Comparison of ENCODE assay signal across 11 cellular contexts in the genomic region with DNA sequence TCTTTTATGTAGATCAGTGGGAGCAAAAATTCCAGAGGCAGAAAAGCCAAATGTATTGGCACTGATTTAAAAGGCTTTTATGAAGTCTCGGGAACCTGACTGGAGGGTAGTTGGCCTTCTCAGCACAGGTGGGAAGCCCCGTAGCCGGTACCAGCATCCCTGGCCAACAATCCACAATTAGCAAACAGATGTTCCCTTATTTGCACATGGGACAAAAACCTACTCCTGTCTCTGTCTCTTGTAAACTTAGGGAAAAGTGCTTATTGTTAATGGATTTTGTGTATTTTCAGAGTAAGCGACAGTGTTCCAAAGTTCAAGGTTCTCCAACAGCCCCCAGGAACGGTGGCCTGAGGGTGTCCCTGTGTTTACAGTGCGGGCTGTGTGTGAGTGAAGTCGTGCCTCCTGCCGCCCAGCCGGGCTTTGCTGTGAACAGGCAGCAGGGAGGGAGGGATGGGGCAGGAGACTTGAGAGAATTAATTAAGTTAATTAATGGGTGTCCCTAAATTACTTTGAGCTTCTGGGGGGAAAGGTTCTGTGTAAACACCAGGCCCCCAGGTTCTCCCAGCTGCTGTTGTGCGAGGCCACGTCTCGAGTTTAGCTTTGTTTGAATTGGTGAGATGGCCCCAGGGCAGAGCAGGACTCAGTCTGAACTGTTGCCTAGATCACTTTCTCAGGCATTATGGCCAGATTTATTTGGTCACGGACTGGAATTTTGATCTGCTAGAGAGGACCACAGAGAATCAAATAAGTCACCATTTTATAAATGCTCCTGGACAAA. TPM values are rescaled to one million over a fixed set of nuclear protein-coding genes. Genes with fewer than 3 reads are reported as not detected.
A peak's percentile ranks its signal among the peaks of the same experiment; 100 is the strongest.
DNase-seq lines count a peak whose midpoint lies in the region; ATAC-seq, FAIRE-seq and TF ChIP-seq lines count a peak whose summit lies in the region.
"Had no signal": no experiment of that assay in that cellular context is flagged by ENCODE, and none has a peak within 500 bp of the region (broad histone marks: within the 10 kb centered on the region; RNA-seq: fewer than 3 reads in every experiment).

No MANE protein-coding gene starts in this region.

- no peak overlapping the region for H2AFZ ChIP-seq in HepG2 (ENCODE audit: low read length)

- ATAC-seq in Right ventricle myocardium superior (ENCODE audit: poor library complexity): no peak
- no peak for ATAC-seq in left cardiac atrium
- ATAC-seq in HepG2: peak; percentile 77
- ATAC-seq in GM19035 (IDR thresholded peaks at IDR 0.05; ENCODE audit: unreplicated experiment): no peak

- H3K9ac ChIP-seq in HepG2 (ENCODE audit: insufficient read depth, low read depth, low read length): peak overlapping the region; percentile 97

- BruUV-seq in HepG2 (replicated peaks; lab: Mats Ljungman, UMichigan): TSS peak; percentile 29

- peak overlapping the region; percentile 31 for H3K4me3 ChIP-seq in SJCRH30
- peak overlapping the region; percentile 50 to 88 (median 77) for H3K4me3 ChIP-seq in HepG2 (replicated peaks in 1 of 3; ENCODE audit: insufficient read depth in 1 of 3, low read depth in 2 of 3, low read length in 3 of 3)
- H3K4me3 ChIP-seq: lung had no signal

- TF ChIP-seq CTCF in HepG2 (CRISPR knock-in tag; IDR thresholded peaks at IDR 0.05) (peak; percentile 33; the same call in 1 of the 2 replicates), GM20000 (IDR thresholded peaks at IDR 0.05; ENCODE audit: extremely low read depth, missing control alignments) (no peak)

- H3K4me1 ChIP-seq in SJCRH30 (peaks cover 49% of the 10 kb centered on the region), HepG2 (ENCODE audit: insufficient read depth, low read length) (peaks cover 82% of the 10 kb centered on the region)

- CTCF ChIA-PET in HepG2 (lab: Yijun Ruan, JAX; ENCODE audit: low intra/inter-chr PET ratio, low total read pairs): interaction anchor here (0.7 kb wide), 1 partner anchor 49 kb away, joined by 3 read pairs; no protein-coding TSS in a partner anchor

- H3K27ac ChIP-seq in SJCRH30: peak overlapping the region; percentile 80
- H3K27ac ChIP-seq in HepG2 (ENCODE audit: extremely low read length, insufficient read depth, low read length): peak overlapping the region; percentile 96

- peak; percentile 6 for DNase-seq in Right ventricle myocardium superior
- DNase-seq in left cardiac atrium: no peak
- DNase-seq in SJCRH30: peak; percentile 77 to 85
- peak; percentile 100 for DNase-seq in HepG2 (ENCODE audit: low spot score)
- DNase-seq in RKO (ENCODE audit: low spot score): no peak
- DNase-seq in Ammon's horn (ENCODE audit: low spot score): no peak
- no peak for DNase-seq in GM20000 (ENCODE audit: low spot score)
- DNase-seq: activated CD8-positive, alpha-beta memory T cell treated with anti-CD3 and anti-CD28 coated beads, Interleukin-2, amount 50 U/mL, for 4 hours; effector CD4-positive, alpha-beta T cell had no signal

- H3K36me3 ChIP-seq in SJCRH30 (no peaks in the 10 kb centered on the region), HepG2 (replicated peaks in 1 of 2; ENCODE audit: control insufficient read depth in 1 of 2, insufficient read depth in 2 of 2, low read length in 2 of 2) (peaks cover 7 to 17% of the 10 kb centered on the region in 2 experiments)

- H3K9me3 ChIP-seq in SJCRH30 (replicated peaks) (no peaks in the 10 kb centered on the region), HepG2 (ENCODE audit: low read length) (no peaks in the 10 kb centered on the region)

- peak overlapping the region; percentile 95 for H3K4me2 ChIP-seq in HepG2 (ENCODE audit: low read depth, low read length)

- H4K20me1 ChIP-seq in HepG2 (ENCODE audit: insufficient read depth, low read length): peaks cover 22% of the 10 kb centered on the region

- TF ChIP-seq RAD21 in HepG2 (CRISPR knock-in tag; IDR thresholded peaks at IDR 0.05): peak; percentile 70

- H3K27me3 ChIP-seq in SJCRH30: no peaks in the 10 kb centered on the region
- H3K27me3 ChIP-seq in HepG2 (ENCODE audit: control insufficient read depth in 1 of 2, insufficient read depth in 2 of 2, low read length in 2 of 2): no peaks in the 10 kb centered on the region; a peak in 1 of 5 replicates

- 1% methylated on average over 13 of the region's 13 CpGs for WGBS in HepG2 (ENCODE audit: low lambda C conversion rate)

- peak in 1 of 2 experiments; percentile 80; a peak in 2 of 4 replicates for TF ChIP-seq POLR2A in HepG2 (IDR thresholded peaks at IDR 0.05; ENCODE audit: insufficient read depth in 1 of 2, low read depth in 2 of 2, low read length in 2 of 2)

- TF ChIP-seq EP300 in HepG2 (IDR thresholded peaks at IDR 0.05; ENCODE audit: low read depth in 2 of 2, low read length in 2 of 2): peak; percentile 95 to 98
- TF ChIP-seq EP300 in HepG2 (CRISPR knock-in tag; IDR thresholded peaks at IDR 0.05; ENCODE audit: borderline replicate concordance): peak; percentile 98

- POLR2A ChIA-PET in HepG2 (lab: Yijun Ruan, JAX): interaction anchor here (0.6 to 16.1 kb wide), 14 partner anchors 8 to 86 kb away, joined by 3 to 345 read pairs (median 4); no protein-coding TSS in a partner anchor

- in situ Hi-C loops in HepG2 (cut with HindIII; ENCODE audit: extremely low pct_ligation_motif_present, low pct_unique_long_range_greater_than_20kb): no loop called here

- peaks cover 79% of the 10 kb centered on the region for H3K79me2 ChIP-seq in HepG2 (ENCODE audit: insufficient read depth, low read length)

- intact Hi-C loops in Right ventricle myocardium superior (cut with DNase I): no loop called here
- intact Hi-C loops in left cardiac atrium (cut with DNase I): loop anchor here in 1 of 2 donors (5.0 kb wide), 1 partner anchor 37 kb away; no protein-coding TSS in a partner anchor
- intact Hi-C loops in HepG2 (cut with micrococcal nuclease; ENCODE audit: unreplicated experiment): loop anchor here (1.0 kb wide), 4 partner anchors 10 to 87 kb away; no protein-coding TSS in a partner anchor

- FAIRE-seq in HepG2 (lab: Jason Lieb, UNC): peak; percentile 98

TF ChIP-seq in HepG2, 621 proteins besides CTCF, POLR2A, EP300 and RAD21 (continues in another document):
- TF ChIP-seq ZNF557 (CRISPR knock-in tag; IDR thresholded peaks at IDR 0.05): peak; percentile 74; the same call in 1 of the 2 replicates
- TF ChIP-seq CBX5 (CRISPR knock-in tag; IDR thresholded peaks at IDR 0.05; ENCODE audit: borderline replicate concordance): peak; percentile 77; the same call in 1 of the 2 replicates
- peak; percentile 33; the same call in 1 of the 2 replicates for TF ChIP-seq FOSL1 (CRISPR knock-in tag; IDR thresholded peaks at IDR 0.05; ENCODE audit: borderline replicate concordance)
- TF ChIP-seq ZNF225 (CRISPR knock-in tag; IDR thresholded peaks at IDR 0.05): no peak; the same call in 1 of the 2 replicates
- TF ChIP-seq ZNF775 (CRISPR knock-in tag; IDR thresholded peaks at IDR 0.05; ENCODE audit: borderline replicate concordance): no peak
- TF ChIP-seq ZNF598 (CRISPR knock-in tag; IDR thresholded peaks at IDR 0.05; ENCODE audit: borderline replicate concordance): no peak
- TF ChIP-seq FOXA1 (IDR thresholded peaks at IDR 0.05): peak; percentile 93
- TF ChIP-seq FOXA1 (CRISPR knock-in tag; IDR thresholded peaks at IDR 0.05): peak; percentile 99
- no peak for TF ChIP-seq ZNF841 (CRISPR knock-in tag; IDR thresholded peaks at IDR 0.05; ENCODE audit: borderline replicate concordance)
- peak; percentile 70; the same call in 1 of the 2 replicates for TF ChIP-seq MED13 (CRISPR knock-in tag; IDR thresholded peaks at IDR 0.05)
- no peak for TF ChIP-seq ZBTB21 (CRISPR knock-in tag; IDR thresholded peaks at IDR 0.05)
- TF ChIP-seq SNAPC5 (CRISPR knock-in tag; IDR thresholded peaks at IDR 0.05; ENCODE audit: borderline replicate concordance): peak; percentile 87; the same call in 1 of the 2 replicates
- TF ChIP-seq ZNF597 (CRISPR knock-in tag; IDR thresholded peaks at IDR 0.05): no peak

RNA-seq across cellular contexts. Expression of gene SYNJ2, which starts 3.9 kb away (rescaled TPM):
- total RNA-seq in Right ventricle myocardium superior (14.0 TPM), left cardiac atrium (10 to 100 TPM; 10.2 to 23.4 TPM), HepG2 (2016; rRNA removed; fragmentation: Illumina TruSeq; extraction: Trizol) (39.0 and 39.1 TPM in 2 replicates)
- 32.5 and 33.4 TPM in 2 replicates for total RNA-seq in SJCRH30 (2014; rRNA removed; shearing (Covaris generic))
- 50.4 and 51.2 TPM in 2 replicates for total RNA-seq in HepG2 (2016; cell fraction: cytosol; rRNA removed; fragmentation: Illumina TruSeq; extraction: Trizol; ENCODE audit: low read depth)
- total RNA-seq in HepG2 (2016; cell fraction: insoluble cytoplasmic fraction; rRNA removed; fragmentation: Illumina TruSeq; extraction: Trizol): 32.6 and 44.6 TPM in 2 replicates
- total RNA-seq in HepG2 (2016; cell fraction: membrane; rRNA removed; fragmentation: Illumina TruSeq; extraction: Trizol): 52.4 and 52.9 TPM in 2 replicates
- total RNA-seq in HepG2 (2016; cell fraction: nucleus; rRNA removed; fragmentation: Illumina TruSeq; extraction: Trizol): 33.3 and 38.2 TPM in 2 replicates
- polyA plus RNA-seq in HepG2 (2011; rRNA removed): 57.6 and 59.5 TPM in 2 replicates
- polyA plus RNA-seq in HepG2 (2011; cell fraction: cytosol; rRNA removed): 44.7 and 49.0 TPM in 2 replicates
- polyA plus RNA-seq in HepG2 (2011; cell fraction: nucleus; rRNA removed): 85.9 and 86.7 TPM in 2 replicates
- polyA plus RNA-seq in HepG2 (2012): 53.7 and 59.9 TPM in 2 replicates
- polyA plus RNA-seq in HepG2 (2016; cell fraction: cytosol; fragmentation: Illumina TruSeq; extraction: Trizol; ENCODE audit: low read depth): 53.0 and 54.8 TPM in 2 replicates
- polyA plus RNA-seq in HepG2 (2016; cell fraction: insoluble cytoplasmic fraction; fragmentation: Illumina TruSeq; extraction: Trizol; ENCODE audit: low read depth): 28.2 and 29.0 TPM in 2 replicates
- 41.5 and 42.8 TPM in 2 replicates for polyA plus RNA-seq in HepG2 (2016; cell fraction: membrane; fragmentation: Illumina TruSeq; extraction: Trizol; ENCODE audit: low read depth)
- 49.3 and 52.0 TPM in 2 replicates for polyA plus RNA-seq in HepG2 (2016; cell fraction: nucleus; fragmentation: Illumina TruSeq; extraction: Trizol; ENCODE audit: insufficient read depth, low read depth)
- 21.9 and 161 TPM in 2 replicates for polyA minus RNA-seq in HepG2 (2011; rRNA and poly(A)+ RNA removed; ENCODE audit: low replicate concordance)
- polyA minus RNA-seq in HepG2 (2011; cell fraction: cytosol; rRNA and poly(A)+ RNA removed): 57.2 and 71.5 TPM in 2 replicates
- 135 and 148 TPM in 2 replicates for polyA minus RNA-seq in HepG2 (2011; cell fraction: nucleus; rRNA and poly(A)+ RNA removed)

Comparison
In these comparisons a context has a peak if more than half of its experiments do, and no peak if none do; other contexts are left out.
1. DNase-seq: peak in Right ventricle myocardium superior (single experiment), SJCRH30 (2 of 2) and HepG2 (single experiment); none in left cardiac atrium (single experiment), RKO (single experiment), Ammon's horn (single experiment) and GM20000 (single experiment).